In the genomic region with DNA sequence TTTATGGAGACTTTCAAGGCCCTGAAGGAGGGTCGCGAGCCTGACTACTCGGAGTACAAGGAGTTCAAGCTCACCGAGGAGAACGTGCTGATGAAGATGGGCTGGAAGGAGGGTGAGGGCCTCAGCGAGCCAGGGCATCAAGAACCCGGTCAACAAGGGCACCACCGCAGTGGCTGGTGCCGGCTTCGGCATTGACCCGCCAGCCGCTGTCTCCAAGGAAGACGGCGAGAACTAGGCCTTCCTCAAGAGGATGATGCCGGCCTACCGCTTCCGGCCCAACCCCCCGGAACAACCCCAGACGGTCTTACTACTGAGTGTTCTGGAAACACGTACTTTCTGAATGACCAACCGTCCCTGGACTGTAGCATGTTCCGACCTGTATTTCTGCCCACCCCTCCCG, we compare ENCODE assay signal across 1 cellular context.
TF ChIP-seq lines count a peak whose summit lies in the region.

No MANE protein-coding gene starts in this region.

TF ChIP-seq in K562, 482 proteins besides CTCF, POLR2A, EP300 and RAD21 (continued from another document):
- TF ChIP-seq MYC (IDR thresholded peaks at IDR 0.05; ENCODE audit: low read depth, low read length) (no peak), MYC (CRISPR knock-in tag; IDR thresholded peaks at IDR 0.05; ENCODE audit: borderline replicate concordance, low read depth) (no peak)
